8 cellular contexts compared by ENCODE assay signal in genomic region chr19:3700242-3701032, GRCh38. TPM values are rescaled to one million over a fixed set of nuclear protein-coding genes. Genes with fewer than 3 reads are reported as not detected.
A peak's percentile ranks its signal among the peaks of the same experiment; 100 is the strongest.
DNase-seq lines count a peak whose midpoint lies in the region; ATAC-seq lines count a peak whose summit lies in the region.

TSS of gene PIP5K1C (minus strand) at chr19:3700468. CDS start at chr19:3700390, 78 bp downstream.

- ATAC-seq in GM19452 (IDR thresholded peaks at IDR 0.05; ENCODE audit: unreplicated experiment) = peak; percentile 80

- peak; percentile 93 for DNase-seq in COLO668 (lab: John Stamatoyannopoulos, UW; ENCODE audit: unreplicated experiment)
- DNase-seq in HPDE6-E6E7 (ENCODE audit: extremely low spot score) = peak; percentile 83
- DNase-seq in NOMO-1 treated with dmso at 0.1 percent for 144 hours (lab: John Stamatoyannopoulos, UW; ENCODE audit: unreplicated experiment) = peak; percentile 61
- peak; percentile 95 for DNase-seq in activated CD8-positive, alpha-beta memory T cell treated with anti-CD3 and anti-CD28 coated beads, Interleukin-2, amount 50 U/mL, for 4 hours
- DNase-seq in epidermal melanocyte (ENCODE audit: insufficient read length, low spot score) = peak; percentile 90
- DNase-seq in mucosa of gallbladder (ENCODE audit: low spot score) = peak; percentile 92
- DNase-seq in stimulated activated CD8-positive, alpha-beta memory T cell treated with anti-CD3 and anti-CD28 coated beads, Interleukin-4, amount 100 ng/mL, for 48 hours = peak; percentile 97

RNA-seq across cellular contexts. Expression of gene PIP5K1C, which starts in this region (rescaled TPM):
- total RNA-seq in mucosa of gallbladder = 72.9 TPM

Comparison
In these comparisons a context has a peak if more than half of its experiments do, and no peak if none do; other contexts are left out.
1. Peak in every context shown above with its lines: DNase-seq and ATAC-seq.